28 cellular contexts compared by ENCODE assay signal in genomic region chr1:89877756-89878155, GRCh38. TPM values are rescaled to one million over a fixed set of nuclear protein-coding genes. Genes with fewer than 3 reads are reported as not detected.
DNase-seq lines count a peak whose midpoint lies in the region; ATAC-seq, FAIRE-seq and TF ChIP-seq lines count a peak whose summit lies in the region.
"Had no signal": no experiment of that assay in that cellular context is flagged by ENCODE, and none has a peak within 500 bp of the region (broad histone marks: within the 10 kb centered on the region; RNA-seq: fewer than 3 reads in every experiment).

No MANE protein-coding gene starts in this region.

- DNase-seq in activated naive CD8-positive, alpha-beta T cell treated with anti-CD3 and anti-CD28 coated beads, Interleukin-2, amount 10 ng/mL, durations not matched to agents 7 days and 5 days = no peak
- no peak for DNase-seq in activated naive CD8-positive, alpha-beta T cell treated with anti-CD3 and anti-CD28 coated beads, Interleukin-2, amount 50 U/mL, for 24 hours
- DNase-seq in OCI-M1 (lab: John Stamatoyannopoulos, UW) (peak; percentile 49), K562 (ENCODE audit: extremely low read depth in 1 of 4, low spot score in 3 of 4) (no peak), superior temporal gyrus (ENCODE audit: extremely low spot score) (peak; percentile 23), SK-N-SH (no peak), left lung (no peak)
- DNase-seq: CD8-positive, alpha-beta memory T cell; DMS79 treated with DMSO at 0.1 percent for 48 hours; GF-D8; IMR-90; MM.1S; NCI-H1417; NCI-H1694; NCI-H2029 treated with DMSO at 0.1 percent for 48 hours; NCI-H446 treated with DMSO at 0.1 percent for 48 hours; NCI-H526; NCI-H82; NK-92 treated with Interleukin-12 subunit alpha and Interleukin-12 subunit beta, amount 100 ng/mL, for 24 hours; RPMI8226; SHP77 had no signal

- no peak for ATAC-seq in activated naive CD8-positive, alpha-beta T cell treated with anti-CD3 and anti-CD28 coated beads, Interleukin-2, amount 10 ng/mL, durations not matched to agents 7 days and 5 days (ENCODE audit: low read depth)
- ATAC-seq in activated naive CD8-positive, alpha-beta T cell treated with anti-CD3 and anti-CD28 coated beads, Interleukin-2, amount 50 U/mL, for 24 hours = no peak
- ATAC-seq in K562 (no peak), GM21367 (IDR thresholded peaks at IDR 0.05; ENCODE audit: unreplicated experiment) (no peak), left lung (no peak)
- ATAC-seq: A549 had no signal

- no peaks in the 10 kb centered on the region for H4K20me1 ChIP-seq in K562 (replicated peaks; ENCODE audit: control insufficient read depth, insufficient read depth, low read length)
- no peaks in the 10 kb centered on the region for H4K20me1 ChIP-seq in SK-N-SH (ENCODE audit: insufficient read depth)

- CTCF ChIA-PET in K562 (lab: Yijun Ruan, JAX; ENCODE audit: low intra/inter-chr PET ratio) (no interaction called here), SK-N-SH (lab: Yijun Ruan, JAX) (interaction anchor here (0.6 to 2.2 kb wide), 2 partner anchors 13 to 34 kb away, joined by 3 to 8 read pairs; no protein-coding TSS in a partner anchor)

- TF ChIP-seq POLR2A in K562 (conservative IDR thresholded peaks at IDR 0.05) = no peak

- no peaks in the 10 kb centered on the region for H3F3A ChIP-seq in SK-N-SH (replicated peaks; ENCODE audit: insufficient read depth)

- H3K27me3 ChIP-seq in K562 (ENCODE audit: control insufficient read depth in 2 of 2, insufficient read depth in 2 of 2, low read length in 2 of 2) (no peaks in the 10 kb centered on the region), SK-N-SH (ENCODE audit: insufficient read depth) (no peaks in the 10 kb centered on the region), left lung (no peaks in the 10 kb centered on the region)

- no peaks in the 10 kb centered on the region for H3K9me1 ChIP-seq in K562 (ENCODE audit: control insufficient read depth, insufficient read depth, low read length)

- H3K9me2 ChIP-seq in SK-N-SH = no peaks in the 10 kb centered on the region

- H3K27ac ChIP-seq in K562 (ENCODE audit: extremely low read depth, low read depth, low read length) = peak overlapping the region; percentile 19
- H3K27ac ChIP-seq in SK-N-SH (ENCODE audit: low read depth in 2 of 2, low read length in 1 of 2) = no peak overlapping the region
- no peak overlapping the region for H3K27ac ChIP-seq in left lung
- H3K27ac ChIP-seq: A549, C4-2B, KMS-11 had no signal

- intact Hi-C loops in K562 (cut with micrococcal nuclease) (loop anchor here (2.0 kb wide), 1 partner anchor 19 kb away; no protein-coding TSS in a partner anchor), left lung (cut with DNase I) (no loop called here)

- H3K9me3 ChIP-seq in K562 (replicated peaks; ENCODE audit: control insufficient read depth, insufficient read depth, low read depth, low read length) (peaks cover 12% of the 10 kb centered on the region), SK-N-SH (peaks cover 9% of the 10 kb centered on the region; the same call in 1 of the 2 replicates), left lung (peaks cover 0 to 15% of the 10 kb centered on the region in 2 donors)
- H3K9me3 ChIP-seq: A549 had no signal

- 43% methylated on average over 2 of the region's 2 CpGs for WGBS in K562 (ENCODE audit: insufficient coverage, low coverage, missing lambda C conversion rate)
- WGBS in SK-N-SH (ENCODE audit: low lambda C conversion rate) = 96% methylated on average over 2 of the region's 2 CpGs

- peaks cover 8% of the 10 kb centered on the region for H3K9me3 Mint-ChIP-seq in activated naive CD8-positive, alpha-beta T cell treated with anti-CD3 and anti-CD28 coated beads, Interleukin-2, amount 10 ng/mL, durations not matched to agents 7 days and 5 days
- H3K9me3 Mint-ChIP-seq in activated naive CD8-positive, alpha-beta T cell treated with anti-CD3 and anti-CD28 coated beads, Interleukin-2, amount 50 U/mL, for 24 hours = peaks cover 24% of the 10 kb centered on the region

- peaks cover 43% of the 10 kb centered on the region for H3K36me3 Mint-ChIP-seq in activated naive CD8-positive, alpha-beta T cell treated with anti-CD3 and anti-CD28 coated beads, Interleukin-2, amount 10 ng/mL, durations not matched to agents 7 days and 5 days
- peaks cover 49% of the 10 kb centered on the region for H3K36me3 Mint-ChIP-seq in activated naive CD8-positive, alpha-beta T cell treated with anti-CD3 and anti-CD28 coated beads, Interleukin-2, amount 50 U/mL, for 24 hours (ENCODE audit: low read depth)

- H2AFZ ChIP-seq in K562 (ENCODE audit: low read depth, low read length) = peak overlapping the region; percentile 36; the same call in 1 of the 2 replicates
- no peak overlapping the region for H2AFZ ChIP-seq in SK-N-SH (ENCODE audit: low read depth)

- peaks cover 8% of the 10 kb centered on the region for H3K4me1 Mint-ChIP-seq in activated naive CD8-positive, alpha-beta T cell treated with anti-CD3 and anti-CD28 coated beads, Interleukin-2, amount 10 ng/mL, durations not matched to agents 7 days and 5 days
- H3K4me1 Mint-ChIP-seq in activated naive CD8-positive, alpha-beta T cell treated with anti-CD3 and anti-CD28 coated beads, Interleukin-2, amount 50 U/mL, for 24 hours = peaks cover 44% of the 10 kb centered on the region

- peak overlapping the region; percentile 61 for H3K27ac Mint-ChIP-seq in activated naive CD8-positive, alpha-beta T cell treated with anti-CD3 and anti-CD28 coated beads, Interleukin-2, amount 10 ng/mL, durations not matched to agents 7 days and 5 days
- no peak overlapping the region for H3K27ac Mint-ChIP-seq in activated naive CD8-positive, alpha-beta T cell treated with anti-CD3 and anti-CD28 coated beads, Interleukin-2, amount 50 U/mL, for 24 hours
- H3K27ac Mint-ChIP-seq: B cell had no signal

- TF ChIP-seq EP300 in K562 (IDR thresholded peaks at IDR 0.05; ENCODE audit: low read length) (no peak), SK-N-SH (IDR thresholded peaks at IDR 0.05; ENCODE audit: borderline replicate concordance in 1 of 2, low read depth in 1 of 2, low read length in 1 of 2) (no peak)

- H3K79me2 ChIP-seq in K562 (ENCODE audit: control insufficient read depth, insufficient read depth, low read length) (peaks cover 85% of the 10 kb centered on the region), SK-N-SH (ENCODE audit: insufficient read depth) (no peaks in the 10 kb centered on the region)

- in situ Hi-C loops in K562 (cut with MboI) = no loop called here

- POLR2A ChIA-PET in activated naive CD8-positive, alpha-beta T cell treated with anti-CD3 and anti-CD28 coated beads, Interleukin-2, amount 10 ng/mL, durations not matched to agents 7 days and 5 days (lab: Charles Lee) = no interaction called here
- POLR2A ChIA-PET in K562 (lab: Yijun Ruan, JAX) = interaction anchor here (1.3 to 1.7 kb wide), 3 partner anchors 9 to 23 kb away, joined by 3 to 4 read pairs (median 4); no protein-coding TSS in a partner anchor
- POLR2A ChIA-PET in SK-N-SH (lab: Yijun Ruan, JAX) = no interaction called here

- no TSS peak for BruUV-seq in K562 (replicated peaks; lab: Mats Ljungman, UMichigan)

- H3K36me3 ChIP-seq in K562 (ENCODE audit: control insufficient read depth, insufficient read depth, low read length) (peaks cover 24% of the 10 kb centered on the region), SK-N-SH (replicated peaks in 1 of 2; ENCODE audit: control insufficient read depth in 1 of 2, insufficient read depth in 2 of 2, low read length in 1 of 2) (peaks cover 5 to 6% of the 10 kb centered on the region in 2 experiments), left lung (peaks cover 0 to 3% of the 10 kb centered on the region in 2 donors)

- H3K4me1 ChIP-seq in K562 (replicated peaks in 1 of 2; ENCODE audit: control insufficient read depth in 2 of 2, insufficient read depth in 2 of 2, low read length in 2 of 2) (peaks cover 16 to 56% of the 10 kb centered on the region in 2 experiments), SK-N-SH (ENCODE audit: control insufficient read depth in 1 of 2, insufficient read depth in 2 of 2, low read depth in 1 of 2, low read length in 1 of 2) (peaks cover 8 to 13% of the 10 kb centered on the region in 2 experiments; a peak in 3 of 4 replicates), left lung (no peaks in the 10 kb centered on the region)

- H3K9ac ChIP-seq in K562 (ENCODE audit: insufficient read depth in 1 of 2, low read depth in 2 of 2, low read length in 2 of 2) (0 out of 4 replicates have a peak overlapping the region, but pooled peaks of 1 of the 2 experiments have one; percentile 18), SK-N-SH (no peak overlapping the region)
- H3K9ac ChIP-seq: KMS-11 had no signal

- no peak overlapping the region for H3K4me3 ChIP-seq in K562
- no peak overlapping the region for H3K4me3 ChIP-seq in SK-N-SH (ENCODE audit: low read depth in 2 of 2, low read length in 1 of 2)
- no peak overlapping the region for H3K4me3 ChIP-seq in left lung
- H3K4me3 ChIP-seq: A549 had no signal

- FAIRE-seq in K562 (lab: Jason Lieb, UNC) = no peak
- FAIRE-seq: A549, GM12891, H54 had no signal

- no peak overlapping the region for H3K4me2 ChIP-seq in K562 (ENCODE audit: insufficient read depth, low read length)
- H3K4me2 ChIP-seq in SK-N-SH = no peak overlapping the region
- H3K4me2 ChIP-seq: A549, KMS-11 had no signal

- H3K4me3 Mint-ChIP-seq in activated naive CD8-positive, alpha-beta T cell treated with anti-CD3 and anti-CD28 coated beads, Interleukin-2, amount 10 ng/mL, durations not matched to agents 7 days and 5 days = no peak overlapping the region
- no peak overlapping the region for H3K4me3 Mint-ChIP-seq in activated naive CD8-positive, alpha-beta T cell treated with anti-CD3 and anti-CD28 coated beads, Interleukin-2, amount 50 U/mL, for 24 hours
- H3K4me3 Mint-ChIP-seq: B cell; CD8-positive, alpha-beta memory T cell had no signal

- no peak for TF ChIP-seq CTCF in K562 (IDR thresholded peaks at IDR 0.05 in 2 of 3, conservative IDR thresholded peaks at IDR 0.05 in 1 of 3; ENCODE audit: insufficient read depth in 2 of 3, low read depth in 1 of 3, low read length in 3 of 3)
- TF ChIP-seq CTCF in SK-N-SH (IDR thresholded peaks at IDR 0.05) = no peak
- no peak for TF ChIP-seq CTCF in left lung (IDR thresholded peaks at IDR 0.05)

- H3K27me3 Mint-ChIP-seq in activated naive CD8-positive, alpha-beta T cell treated with anti-CD3 and anti-CD28 coated beads, Interleukin-2, amount 10 ng/mL, durations not matched to agents 7 days and 5 days = no peaks in the 10 kb centered on the region
- no peaks in the 10 kb centered on the region for H3K27me3 Mint-ChIP-seq in activated naive CD8-positive, alpha-beta T cell treated with anti-CD3 and anti-CD28 coated beads, Interleukin-2, amount 50 U/mL, for 24 hours
- H3K27me3 Mint-ChIP-seq: B cell; CD8-positive, alpha-beta memory T cell had no signal

- TF ChIP-seq RAD21 in K562 (CRISPR knock-in tag; conservative IDR thresholded peaks at IDR 0.05 in 1 of 2, IDR thresholded peaks at IDR 0.05 in 1 of 2) (no peak), SK-N-SH (IDR thresholded peaks at IDR 0.05; ENCODE audit: low read length) (no peak)

RNA-seq across cellular contexts. Expression of gene LRRC8D, which starts 56.9 kb away (rescaled TPM):
- total RNA-seq in activated naive CD8-positive, alpha-beta T cell treated with anti-CD3 and anti-CD28 coated beads, Interleukin-2, amount 10 ng/mL, durations not matched to agents 7 days and 5 days = 10 to 100 TPM; 25.1 to 26.0 TPM
- total RNA-seq in K562 (2011; cell fraction: chromatin; rRNA removed; ENCODE audit: low replicate concordance) = 40.8 and 79.7 TPM in 2 replicates
- total RNA-seq in K562 (2011; cell fraction: nucleolus; rRNA removed) = 33.0 and 35.8 TPM in 2 replicates
- total RNA-seq in K562 (2011; cell fraction: nucleoplasm; rRNA removed) = 50.9 and 57.0 TPM in 2 replicates
- total RNA-seq in K562 (2014; rRNA removed) (11.4 and 12.4 TPM in 2 replicates), K562 (2014; rRNA removed; fragmentation: Illumina TruSeq; extraction: Trizol) (21.9 and 25.5 TPM in 2 replicates), K562 (2015; rRNA removed; fragmentation: Illumina TruSeq; extraction: Trizol) (13.6 and 14.7 TPM in 2 replicates), K562 (2021) (22.1 and 25.0 TPM in 2 replicates), left lung (10 to 100 TPM; 14.3 to 23.6 TPM)
- polyA plus RNA-seq in K562 (2011; rRNA removed) (53.9 and 66.3 TPM in 2 replicates), K562 (2014; fragmentation: Illumina TruSeq; extraction: Trizol) (24.9 and 26.1 TPM in 2 replicates), K562 (2014; fragmentation: Nextera tagmentation; extraction: Ambion mirVana) (1 to 10 TPM; 3.4 to 7.8 TPM), K562 (2014; rRNA removed) (14.7 and 15.9 TPM in 2 replicates), SK-N-SH (2012; rRNA removed) (15.0 and 21.5 TPM in 2 replicates)
- 41.0 and 55.7 TPM in 2 replicates for polyA plus RNA-seq in K562 (2011; cell fraction: cytosol; rRNA removed)
- polyA plus RNA-seq in K562 (2011; cell fraction: nucleus; rRNA removed) = 51.6 and 73.7 TPM in 2 replicates
- 16.6 and 39.2 TPM in 2 replicates for polyA plus RNA-seq in K562 (2012)
- 58.4 and 72.6 TPM in 2 replicates for polyA minus RNA-seq in K562 (2011; rRNA and poly(A)+ RNA removed)
- 33.1 and 35.2 TPM in 2 replicates for polyA minus RNA-seq in K562 (2011; cell fraction: cytosol; rRNA and poly(A)+ RNA removed)
- polyA minus RNA-seq in K562 (2011; cell fraction: nucleus; rRNA and poly(A)+ RNA removed) = 14.3 and 31.3 TPM in 2 replicates
- polyA plus RNA-seq in SK-N-SH (2012; cell fraction: cytosol; rRNA removed) = 15.3 and 16.7 TPM in 2 replicates
- polyA plus RNA-seq in SK-N-SH (2012; cell fraction: nucleus; rRNA removed) = 12.9 and 17.5 TPM in 2 replicates

Comparison
In these comparisons a context has a peak if more than half of its experiments do, and no peak if none do; other contexts are left out.
1. DNase-seq: peak in OCI-M1 (single experiment) and superior temporal gyrus (single experiment); none in activated naive CD8-positive, alpha-beta T cell treated with anti-CD3 and anti-CD28 coated beads, Interleukin-2, amount 10 ng/mL, durations not matched to agents 7 days and 5 days (single experiment), activated naive CD8-positive, alpha-beta T cell treated with anti-CD3 and anti-CD28 coated beads, Interleukin-2, amount 50 U/mL, for 24 hours (single experiment), K562 (0 of 4), SK-N-SH (single experiment) and left lung (0 of 2).